22 cellular contexts compared by ENCODE assay signal in the genomic region with DNA sequence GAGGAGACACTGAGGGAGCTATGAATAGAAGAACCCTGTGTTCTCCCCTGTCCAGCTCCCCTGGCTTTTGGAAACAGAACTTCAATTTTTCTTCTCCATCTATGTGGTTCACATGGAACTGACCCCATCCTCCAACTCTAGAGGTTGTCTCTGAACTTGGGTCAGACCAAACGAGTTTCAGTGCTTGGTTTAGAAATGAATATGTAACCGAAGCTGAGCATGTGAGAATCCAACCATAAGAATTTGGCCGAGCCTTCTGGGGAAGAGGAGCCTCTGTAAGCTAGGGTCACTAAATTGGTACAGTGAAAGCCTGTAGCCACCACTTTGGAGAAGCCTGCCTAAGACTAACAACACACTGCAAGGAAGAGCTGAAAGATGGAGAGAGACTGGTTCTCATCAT.
A peak's percentile ranks its signal among the peaks of the same experiment; 100 is the strongest.
DNase-seq lines count a peak whose midpoint lies in the region; ATAC-seq and TF ChIP-seq lines count a peak whose summit lies in the region.
"Had no signal": no experiment of that assay in that cellular context is flagged by ENCODE, and none has a peak within 500 bp of the region (broad histone marks: within the 10 kb centered on the region; RNA-seq: fewer than 3 reads in every experiment).

No MANE protein-coding gene starts in this region.

- H3K9me3 Mint-ChIP-seq in activated CD8-positive, alpha-beta T cell treated with anti-CD3 and anti-CD28 coated beads for 36 hours: no peaks in the 10 kb centered on the region
- H3K9me3 Mint-ChIP-seq: activated T-cell treated with anti-CD3 and anti-CD28 coated beads, Interleukin-2, amount 50 U/mL, for 72 hours; memory B cell; nephron; stimulated activated naive CD8-positive, alpha-beta T cell treated with anti-CD3 and anti-CD28 coated beads, Interleukin-15, amount 100 ng/mL, for 72 hours had no signal

- DNase-seq in GM10248 (ENCODE audit: extremely low spot score) (peak; percentile 25), NCI-H187 treated with DMSO at 0.1 percent for 48 hours (lab: John Stamatoyannopoulos, UW) (no peak), NCI-H82 treated with DMSO at 0.1 percent for 48 hours (lab: John Stamatoyannopoulos, UW; ENCODE audit: unreplicated experiment) (no peak)
- DNase-seq in activated CD8-positive, alpha-beta T cell treated with anti-CD3 and anti-CD28 coated beads for 36 hours: no peak
- DNase-seq: activated CD4-positive, alpha-beta memory T cell treated with anti-CD3 and anti-CD28 coated beads for 36 hours; activated T-cell treated with anti-CD3 and anti-CD28 coated beads, Interleukin-2, amount 50 U/mL, for 72 hours; adrenal gland; C1 segment of cervical spinal cord; effector CD4-positive, alpha-beta T cell; GOT3; heart right ventricle; KG1; NCI-H1105 treated with DMSO at 0.1 percent for 48 hours; NCI-H2171 treated with DMSO at 0.1 percent for 48 hours; stimulated activated naive CD8-positive, alpha-beta T cell treated with anti-CD3 and anti-CD28 coated beads, Interleukin-15, amount 100 ng/mL, for 72 hours; uterus had no signal

- H3K4me1 Mint-ChIP-seq in activated CD8-positive, alpha-beta T cell treated with anti-CD3 and anti-CD28 coated beads for 36 hours (ENCODE audit: low read depth): no peaks in the 10 kb centered on the region

- H3K36me3 Mint-ChIP-seq in activated CD8-positive, alpha-beta T cell treated with anti-CD3 and anti-CD28 coated beads for 36 hours (ENCODE audit: low read depth): no peaks in the 10 kb centered on the region
- H3K36me3 Mint-ChIP-seq: activated CD4-positive, alpha-beta memory T cell treated with anti-CD3 and anti-CD28 coated beads for 36 hours had no signal

- H3K4me3 Mint-ChIP-seq in activated CD8-positive, alpha-beta T cell treated with anti-CD3 and anti-CD28 coated beads for 36 hours: no peak overlapping the region
- H3K4me3 Mint-ChIP-seq: activated CD4-positive, alpha-beta memory T cell treated with anti-CD3 and anti-CD28 coated beads for 36 hours; activated T-cell treated with anti-CD3 and anti-CD28 coated beads, Interleukin-2, amount 50 U/mL, for 72 hours; memory B cell; nephron; stimulated activated naive CD8-positive, alpha-beta T cell treated with anti-CD3 and anti-CD28 coated beads, Interleukin-15, amount 100 ng/mL, for 72 hours had no signal

- no peak overlapping the region for H3K27ac Mint-ChIP-seq in activated CD8-positive, alpha-beta T cell treated with anti-CD3 and anti-CD28 coated beads for 36 hours
- H3K27ac Mint-ChIP-seq: activated CD4-positive, alpha-beta memory T cell treated with anti-CD3 and anti-CD28 coated beads for 36 hours; activated T-cell treated with anti-CD3 and anti-CD28 coated beads, Interleukin-2, amount 50 U/mL, for 72 hours; stimulated activated naive CD8-positive, alpha-beta T cell treated with anti-CD3 and anti-CD28 coated beads, Interleukin-15, amount 100 ng/mL, for 72 hours had no signal

- ATAC-seq in GM19035 (IDR thresholded peaks at IDR 0.05; ENCODE audit: unreplicated experiment) (peak; percentile 66), HG02571 (IDR thresholded peaks at IDR 0.05; ENCODE audit: unreplicated experiment) (peak; percentile 54), HG03139 (IDR thresholded peaks at IDR 0.05; ENCODE audit: unreplicated experiment) (peak; percentile 49), GM21515 (IDR thresholded peaks at IDR 0.05; ENCODE audit: unreplicated experiment) (no peak)
- no peak for ATAC-seq in activated CD8-positive, alpha-beta T cell treated with anti-CD3 and anti-CD28 coated beads for 36 hours
- ATAC-seq: activated T-cell treated with anti-CD3 and anti-CD28 coated beads, Interleukin-2, amount 50 U/mL, for 72 hours; heart right ventricle; stimulated activated naive CD8-positive, alpha-beta T cell treated with anti-CD3 and anti-CD28 coated beads, Interleukin-15, amount 100 ng/mL, for 72 hours had no signal

- no peaks in the 10 kb centered on the region for H3K27me3 Mint-ChIP-seq in activated CD8-positive, alpha-beta T cell treated with anti-CD3 and anti-CD28 coated beads for 36 hours
- H3K27me3 Mint-ChIP-seq: activated CD4-positive, alpha-beta memory T cell treated with anti-CD3 and anti-CD28 coated beads for 36 hours; memory B cell; stimulated activated naive CD8-positive, alpha-beta T cell treated with anti-CD3 and anti-CD28 coated beads, Interleukin-15, amount 100 ng/mL, for 72 hours had no signal

- POLR2A ChIA-PET in GM10248 (lab: Yijun Ruan, JAX): no interaction called here
- POLR2A ChIA-PET in activated CD8-positive, alpha-beta T cell treated with anti-CD3 and anti-CD28 coated beads for 36 hours (lab: Charles Lee): interaction anchor here (1.1 kb wide), 1 partner anchor 42 kb away, joined by 3 read pairs; no protein-coding TSS in a partner anchor

- intact Hi-C loops in activated CD8-positive, alpha-beta T cell treated with anti-CD3 and anti-CD28 coated beads for 36 hours (cut with micrococcal nuclease): no loop called here

- CTCF ChIA-PET in GM10248 (lab: Yijun Ruan, JAX): interaction anchor here (0.7 to 2.0 kb wide), 15 partner anchors 9 to 489 kb away, joined by 3 to 11 read pairs (median 4); no protein-coding TSS in a partner anchor
- CTCF ChIA-PET in activated CD8-positive, alpha-beta T cell treated with anti-CD3 and anti-CD28 coated beads for 36 hours (lab: Charles Lee): no interaction called here

- no peak for TF ChIP-seq CTCF in GM10248 (IDR thresholded peaks at IDR 0.05; ENCODE audit: control extremely low read depth, extremely low read depth, low read depth, missing control alignments)
- TF ChIP-seq CTCF in activated CD8-positive, alpha-beta T cell treated with anti-CD3 and anti-CD28 coated beads for 36 hours (IDR thresholded peaks at IDR 0.05): no peak

Comparison
In these comparisons a context has a peak if more than half of its experiments do, and no peak if none do; other contexts are left out.
1. ATAC-seq: peak in GM19035 (single experiment), HG02571 (single experiment) and HG03139 (single experiment); none in activated CD8-positive, alpha-beta T cell treated with anti-CD3 and anti-CD28 coated beads for 36 hours (single experiment) and GM21515 (single experiment).